Comparison of ENCODE assay signal across 22 cellular contexts in genomic region chr1:230970432-230970831, GRCh38.
"Had no signal": no experiment of that assay in that cellular context is flagged by ENCODE, and none has a peak within 500 bp of the region (broad histone marks: within the 10 kb centered on the region; RNA-seq: fewer than 3 reads in every experiment).

No MANE protein-coding gene starts in this region.

- H3K27ac Mint-ChIP-seq: brain; dendritic cell treated with granulocyte-macrophage colony-stimulating factor and Interleukin-4, amounts not matched to agents 40 ng/mL and 50 ng/mL, for 4 days; neural progenitor cell; progenitor cell of endocrine pancreas; T-helper 1 cell treated with Interleukin-12 subunit alpha and Interleukin-12 subunit beta and Interleukin-4 antibody, amounts not matched to agents 30 μg/mL and 1 μg/mL, for 36 hours had no signal

- H3K9me3 ChIP-seq: gastrocnemius medialis, sigmoid colon, upper lobe of left lung had no signal

- H3K36me3 Mint-ChIP-seq: brain had no signal

- H3K27me3 ChIP-seq: gastrocnemius medialis, neural progenitor cell, sigmoid colon, upper lobe of left lung had no signal

- H3K9me3 Mint-ChIP-seq: brain; neural progenitor cell; T-helper 1 cell treated with Interleukin-12 subunit alpha and Interleukin-12 subunit beta and Interleukin-4 antibody, amounts not matched to agents 30 μg/mL and 1 μg/mL, for 36 hours had no signal

- H3K4me3 Mint-ChIP-seq: brain; dendritic cell treated with granulocyte-macrophage colony-stimulating factor and Interleukin-4, amounts not matched to agents 40 ng/mL and 50 ng/mL, for 4 days; neural progenitor cell; T-helper 1 cell treated with Interleukin-12 subunit alpha and Interleukin-12 subunit beta and Interleukin-4 antibody, amounts not matched to agents 30 μg/mL and 1 μg/mL, for 36 hours had no signal

- H3K4me1 ChIP-seq: gastrocnemius medialis, neural progenitor cell, sigmoid colon had no signal

- H3K36me3 ChIP-seq: gastrocnemius medialis, neural progenitor cell, sigmoid colon, upper lobe of left lung had no signal

- H3K4me3 ChIP-seq: gastrocnemius medialis, neural progenitor cell, sigmoid colon, smooth muscle cell, upper lobe of left lung had no signal

- H3K4me1 Mint-ChIP-seq: neural progenitor cell had no signal

- H3K27me3 Mint-ChIP-seq: brain; dendritic cell treated with granulocyte-macrophage colony-stimulating factor and Interleukin-4, amounts not matched to agents 40 ng/mL and 50 ng/mL, for 4 days; progenitor cell of endocrine pancreas had no signal

- ATAC-seq: activated CD4-positive, CD25-positive, alpha-beta regulatory T cell treated with anti-CD3 and anti-CD28 coated beads, Interleukin-2, amount 50 U/mL, for 24 hours; gastrocnemius medialis; left ventricle myocardium superior had no signal

- DNase-seq: activated CD4-positive, alpha-beta T cell treated with anti-CD3 and anti-CD28 coated beads, Interleukin-2, amount 50 U/mL, for 4 hours; activated gamma-delta T cell; activated naive CD4-positive, alpha-beta T cell treated with anti-CD3 and anti-CD28 coated beads, Interleukin-2, amount 50 U/mL, for 16 hours; aorta; caudate nucleus; effector CD4-positive, alpha-beta T cell; gastrocnemius medialis; hippocampal formation; left ventricle myocardium superior; mesenchymal stem cell; retina; sigmoid colon; stimulated activated CD4-positive, alpha-beta T cell treated with anti-CD3 and anti-CD28 coated beads, Interleukin-15, amount 100 ng/mL, for 24 hours; stimulated activated naive CD4-positive, alpha-beta T cell treated with Interleukin-2 at 50 U/mL for 16 hours; upper lobe of left lung had no signal
